ENCODE assay signal across 24 cellular contexts in the genomic region with DNA sequence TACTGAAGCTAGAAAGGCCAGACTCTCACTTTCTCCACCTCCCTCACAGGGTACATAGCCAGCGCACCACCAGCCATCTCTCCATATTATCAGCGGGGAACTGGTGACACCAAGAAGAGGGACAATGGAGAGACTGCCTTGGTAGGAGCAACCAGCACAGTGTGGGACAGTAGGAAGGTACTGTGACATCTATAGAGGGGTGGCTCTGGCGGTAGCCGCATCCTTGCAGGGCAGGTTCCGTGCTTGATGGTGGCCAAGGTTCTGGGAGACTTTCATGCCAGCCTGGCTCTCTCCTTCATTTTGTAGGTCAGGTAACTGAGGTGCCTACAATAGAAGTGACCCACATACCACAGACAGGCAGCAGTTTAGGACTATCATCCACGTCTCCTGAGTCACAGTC.
"Had no signal": no experiment of that assay in that cellular context is flagged by ENCODE, and none has a peak within 500 bp of the region (broad histone marks: within the 10 kb centered on the region; RNA-seq: fewer than 3 reads in every experiment).

No MANE protein-coding gene starts in this region.

- H3K27ac Mint-ChIP-seq: activated CD4-positive, alpha-beta T cell treated with anti-CD3 and anti-CD28 coated beads, Interleukin-2, amount 10 ng/mL, durations not matched to agents 24 days and 14 days; activated CD8-positive, alpha-beta T cell treated with anti-CD3 and anti-CD28 coated beads, Interleukin-2, amount 10 ng/mL, durations not matched to agents 7 days and 5 days; activated naive CD4-positive, alpha-beta T cell treated with anti-CD3 and anti-CD28 coated beads for 36 hours; activated naive CD4-positive, alpha-beta T cell treated with anti-CD3 and anti-CD28 coated beads, Interleukin-2, amount 50 U/mL, for 72 hours; activated T-cell treated with anti-CD3 and anti-CD28 coated beads, Interleukin-2, amount 50 U/mL, for 24 hours; activated T-helper 2 cell treated with anti-CD3 and anti-CD28 coated beads, Interferon-gamma antibody, Interleukin-2, Interleukin-4, amounts not matched to agents 10 μg/mL and 5 μg/mL and 100 μg/mL, durations not matched to agents 14 hours and 24 hours and 36 hours had no signal

- H3K4me1 ChIP-seq: adrenal gland, body of pancreas, Peyer's patch had no signal

- H3K9ac ChIP-seq: KMS-11 had no signal

- H3K36me3 ChIP-seq: adrenal gland, Peyer's patch had no signal

- H3K9me3 ChIP-seq: adrenal gland, body of pancreas, Peyer's patch had no signal

- H3K9me3 Mint-ChIP-seq: activated CD4-positive, alpha-beta T cell treated with anti-CD3 and anti-CD28 coated beads, Interleukin-2, amount 10 ng/mL, durations not matched to agents 24 days and 14 days; activated naive CD4-positive, alpha-beta T cell treated with anti-CD3 and anti-CD28 coated beads for 36 hours; activated naive CD4-positive, alpha-beta T cell treated with anti-CD3 and anti-CD28 coated beads, Interleukin-2, amount 50 U/mL, for 72 hours; activated T-cell treated with anti-CD3 and anti-CD28 coated beads, Interleukin-2, amount 50 U/mL, for 24 hours; activated T-helper 2 cell treated with anti-CD3 and anti-CD28 coated beads, Interferon-gamma antibody, Interleukin-2, Interleukin-4, amounts not matched to agents 10 μg/mL and 5 μg/mL and 100 μg/mL, durations not matched to agents 14 hours and 24 hours and 36 hours had no signal

- H3K4me2 ChIP-seq: KMS-11 had no signal

- H3K27ac ChIP-seq: adrenal gland, body of pancreas, KMS-11, Peyer's patch had no signal

- H3K4me3 Mint-ChIP-seq: activated CD4-positive, alpha-beta T cell treated with anti-CD3 and anti-CD28 coated beads, Interleukin-2, amount 10 ng/mL, durations not matched to agents 24 days and 14 days; activated CD8-positive, alpha-beta T cell treated with anti-CD3 and anti-CD28 coated beads, Interleukin-2, amount 10 ng/mL, durations not matched to agents 7 days and 5 days; activated naive CD4-positive, alpha-beta T cell treated with anti-CD3 and anti-CD28 coated beads for 36 hours; activated T-cell treated with anti-CD3 and anti-CD28 coated beads, Interleukin-2, amount 50 U/mL, for 24 hours had no signal

- H3K27me3 Mint-ChIP-seq: activated CD4-positive, alpha-beta T cell treated with anti-CD3 and anti-CD28 coated beads, Interleukin-2, amount 10 ng/mL, durations not matched to agents 24 days and 14 days had no signal

- H3K4me3 ChIP-seq: adrenal gland, body of pancreas, Peyer's patch had no signal

- H3K27me3 ChIP-seq: Peyer's patch had no signal

- ATAC-seq: activated CD8-positive, alpha-beta T cell treated with anti-CD3 and anti-CD28 coated beads, Interleukin-2, amount 10 ng/mL, durations not matched to agents 7 days and 5 days; activated naive CD4-positive, alpha-beta T cell treated with anti-CD3 and anti-CD28 coated beads, Interleukin-2, amount 50 U/mL, for 72 hours; body of pancreas; PC-3; Right ventricle myocardium inferior had no signal

- DNase-seq: activated CD4-positive, alpha-beta T cell treated with anti-CD3 and anti-CD28 coated beads, Interleukin-2, amount 10 ng/mL, durations not matched to agents 24 days and 14 days; activated CD4-positive, alpha-beta T cell treated with anti-CD3 and anti-CD28 coated beads, Interleukin-2, amount 50 U/mL, for 4 hours; activated CD8-positive, alpha-beta T cell treated with anti-CD3 and anti-CD28 coated beads, Interleukin-2, amount 10 ng/mL, durations not matched to agents 7 days and 5 days; activated gamma-delta T cell treated with Interleukin-2 at 50 U/mL for 16 hours; activated naive CD4-positive, alpha-beta T cell treated with anti-CD3 and anti-CD28 coated beads for 36 hours; activated T-cell treated with anti-CD3 and anti-CD28 coated beads, Interleukin-2, amount 50 U/mL, for 24 hours; adrenal gland; body of pancreas; MM.1S; MV-4-11; NCI-H1092; NCI-H1436 treated with DMSO at 0.1 percent for 48 hours; NCI-H1694 treated with DMSO at 0.1 percent for 48 hours; NCI-H2029; NCI-H345; NCI-H524 treated with DMSO at 0.1 percent for 48 hours; PC-3; Peyer's patch; RPMI8226; T1000 had no signal
